Comparison of ENCODE assay signal across 13 cellular contexts in the genomic region with DNA sequence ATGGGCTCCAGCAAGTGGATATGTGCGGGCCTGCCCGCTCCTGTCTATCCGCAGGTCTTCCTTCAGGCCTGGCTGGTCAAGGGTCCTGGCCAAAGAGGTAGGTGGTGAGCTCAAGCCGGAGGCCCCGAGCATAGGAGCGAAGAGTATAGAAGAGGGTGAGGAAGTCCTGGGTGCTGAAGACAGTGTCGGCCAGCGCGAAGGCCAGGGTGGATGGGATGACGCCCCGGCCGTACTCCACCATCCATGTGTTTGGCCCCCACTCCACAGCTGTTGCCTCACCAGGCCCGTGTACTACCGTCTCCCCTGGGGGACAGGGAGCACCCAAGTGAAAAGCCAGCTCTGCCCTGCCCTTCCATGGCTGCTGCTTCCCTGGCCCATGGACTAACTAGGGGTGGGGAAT. TPM values are rescaled to one million over a fixed set of nuclear protein-coding genes. Genes with fewer than 3 reads are reported as not detected.
DNase-seq lines count a peak whose midpoint lies in the region; ATAC-seq and TF ChIP-seq lines count a peak whose summit lies in the region.
"Had no signal": no experiment of that assay in that cellular context is flagged by ENCODE, and none has a peak within 500 bp of the region (broad histone marks: within the 10 kb centered on the region; RNA-seq: fewer than 3 reads in every experiment).

No MANE protein-coding gene starts in this region.

- H3K27ac ChIP-seq in RWPE1: peak overlapping the region; percentile 79
- H3K27ac ChIP-seq: psoas muscle had no signal

- peaks cover 38% of the 10 kb centered on the region for H3K4me1 Mint-ChIP-seq in stimulated activated naive CD8-positive, alpha-beta T cell treated with anti-CD3 and anti-CD28 coated beads, Interleukin-15, Interleukin-2, amounts not matched to agents 100 ng/mL and 50 ng/mL, for 24 hours (ENCODE audit: low read depth)
- H3K4me1 Mint-ChIP-seq in effector memory CD8-positive, alpha-beta T cell (ENCODE audit: low read depth in 2 of 2): peaks cover 26 to 30% of the 10 kb centered on the region in 2 donors

- CTCF ChIA-PET in RWPE1 (lab: Yijun Ruan, JAX): interaction anchor here (0.5 to 2.1 kb wide), 7 partner anchors 25 to 688 kb away, joined by 3 to 10 read pairs (median 4); no protein-coding TSS in a partner anchor

- no peak for ATAC-seq in stimulated activated naive CD8-positive, alpha-beta T cell treated with anti-CD3 and anti-CD28 coated beads, Interleukin-15, Interleukin-2, amounts not matched to agents 100 U/mL and 50 U/mL, for 24 hours
- ATAC-seq in effector memory CD8-positive, alpha-beta T cell (replicated peaks): no peak
- ATAC-seq in GM21717 (IDR thresholded peaks at IDR 0.05; ENCODE audit: unreplicated experiment) (no peak), left ventricle myocardium superior (no peak), GM18861 (IDR thresholded peaks at IDR 0.05; ENCODE audit: unreplicated experiment) (no peak)
- ATAC-seq: psoas muscle had no signal

- POLR2A ChIA-PET in RWPE1 (lab: Yijun Ruan, JAX; ENCODE audit: low non-redundant PET): interaction anchor here (0.6 to 1.1 kb wide), 3 partner anchors 11 to 230 kb away, joined by 3 read pairs; a partner anchor contains a TSS

- peak overlapping the region; percentile 97 for H3K4me3 Mint-ChIP-seq in stimulated activated naive CD8-positive, alpha-beta T cell treated with anti-CD3 and anti-CD28 coated beads, Interleukin-15, Interleukin-2, amounts not matched to agents 100 ng/mL and 50 ng/mL, for 24 hours
- peak overlapping the region; percentile 89 to 91 for H3K4me3 Mint-ChIP-seq in effector memory CD8-positive, alpha-beta T cell
- H3K4me3 Mint-ChIP-seq: central memory CD8-positive, alpha-beta T cell had no signal

- H3K9me3 Mint-ChIP-seq in stimulated activated naive CD8-positive, alpha-beta T cell treated with anti-CD3 and anti-CD28 coated beads, Interleukin-15, Interleukin-2, amounts not matched to agents 100 ng/mL and 50 ng/mL, for 24 hours: no peaks in the 10 kb centered on the region
- H3K9me3 Mint-ChIP-seq in effector memory CD8-positive, alpha-beta T cell: no peaks in the 10 kb centered on the region
- H3K9me3 Mint-ChIP-seq: central memory CD8-positive, alpha-beta T cell had no signal

- TF ChIP-seq CTCF in RWPE1 (conservative IDR thresholded peaks at IDR 0.05; ENCODE audit: low read depth): no peak

- intact Hi-C loops in left ventricle myocardium superior (cut with micrococcal nuclease): no loop called here

- H3K36me3 Mint-ChIP-seq in stimulated activated naive CD8-positive, alpha-beta T cell treated with anti-CD3 and anti-CD28 coated beads, Interleukin-15, Interleukin-2, amounts not matched to agents 100 ng/mL and 50 ng/mL, for 24 hours (ENCODE audit: low read depth): peaks cover 22% of the 10 kb centered on the region
- peaks cover 11% of the 10 kb centered on the region for H3K36me3 Mint-ChIP-seq in effector memory CD8-positive, alpha-beta T cell (ENCODE audit: insufficient read depth)

- peak overlapping the region; percentile 52 for H3K27ac Mint-ChIP-seq in stimulated activated naive CD8-positive, alpha-beta T cell treated with anti-CD3 and anti-CD28 coated beads, Interleukin-15, Interleukin-2, amounts not matched to agents 100 ng/mL and 50 ng/mL, for 24 hours
- H3K27ac Mint-ChIP-seq in effector memory CD8-positive, alpha-beta T cell: peak overlapping the region in 1 of 2 donors; percentile 38

- DNase-seq in stimulated activated naive CD8-positive, alpha-beta T cell treated with anti-CD3 and anti-CD28 coated beads, Interleukin-15, Interleukin-2, amounts not matched to agents 100 U/mL and 50 U/mL, for 24 hours: no peak
- DNase-seq in RWPE1 (ENCODE audit: low spot score): no peak
- no peak for DNase-seq in effector memory CD8-positive, alpha-beta T cell
- DNase-seq in islet precursor cell: no peak
- no peak for DNase-seq in left ventricle myocardium superior
- DNase-seq: erythroblast, NCI-H2227 treated with DMSO at 0.1 percent for 48 hours, RPMI8226 had no signal

- peaks cover 4% of the 10 kb centered on the region for H3K27me3 Mint-ChIP-seq in stimulated activated naive CD8-positive, alpha-beta T cell treated with anti-CD3 and anti-CD28 coated beads, Interleukin-15, Interleukin-2, amounts not matched to agents 100 ng/mL and 50 ng/mL, for 24 hours
- peaks cover 3 to 5% of the 10 kb centered on the region in 2 donors for H3K27me3 Mint-ChIP-seq in effector memory CD8-positive, alpha-beta T cell

RNA-seq across cellular contexts. Expression of a gene that starts 2.0 kb away (rescaled TPM):
- 23.1 TPM for total RNA-seq in left ventricle myocardium superior

RNA-seq across cellular contexts. Expression of a gene that starts 6.7 kb away (rescaled TPM):
- total RNA-seq in left ventricle myocardium superior: not detected

RNA-seq across cellular contexts. Expression of a gene that starts 10.9 kb away (rescaled TPM):
- total RNA-seq in left ventricle myocardium superior: 61.2 TPM

RNA-seq across cellular contexts. Expression of a gene that starts 15.3 kb away (rescaled TPM):
- total RNA-seq in left ventricle myocardium superior: 139 TPM

RNA-seq across cellular contexts. Expression of a gene that starts 16.4 kb away (rescaled TPM):
- total RNA-seq in left ventricle myocardium superior: 51.7 TPM
